In the genomic region with DNA sequence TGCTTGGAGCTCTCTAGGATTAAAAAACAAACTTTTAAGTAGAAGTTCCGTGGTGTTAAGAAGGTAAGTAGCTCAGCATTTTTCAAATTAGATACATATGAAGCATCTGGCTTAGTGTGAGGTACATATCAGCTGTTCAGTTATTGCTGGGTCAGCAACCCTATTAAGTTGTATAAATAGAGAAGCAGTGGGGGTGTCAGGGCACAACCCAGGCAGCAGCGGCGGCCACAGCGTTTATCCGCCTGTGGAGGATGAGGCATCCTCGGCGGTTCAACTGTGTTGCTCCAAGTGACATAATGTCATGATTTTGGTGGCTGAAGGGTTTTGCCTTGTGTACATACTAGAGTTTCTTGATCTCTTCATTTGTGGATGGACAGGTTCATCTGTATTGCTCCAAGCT, we compare ENCODE assay signal across 25 cellular contexts.
"Had no signal": no experiment of that assay in that cellular context is flagged by ENCODE, and none has a peak within 500 bp of the region (broad histone marks: within the 10 kb centered on the region; RNA-seq: fewer than 3 reads in every experiment).

No MANE protein-coding gene starts in this region.

- H3K4me2 ChIP-seq: hepatocyte had no signal

- H2AFZ ChIP-seq: hepatocyte had no signal

- H3K4me3 Mint-ChIP-seq: dendritic cell treated with granulocyte-macrophage colony-stimulating factor and Interleukin-4, amounts not matched to agents 40 ng/mL and 50 ng/mL, for 4 days; effector memory CD8-positive, alpha-beta T cell; endodermal cell; mesothelial cell of epicardium; naive B cell had no signal

- H3K79me2 ChIP-seq: hepatocyte had no signal

- H3K4me1 ChIP-seq: colonic mucosa, left lung had no signal

- H3K36me3 ChIP-seq: colonic mucosa, esophagus squamous epithelium, gastrocnemius medialis, heart left ventricle, left lung, lower lobe of right lung had no signal

- H3K4me1 Mint-ChIP-seq: endodermal cell, mesothelial cell of epicardium, naive B cell had no signal

- H3K9me3 ChIP-seq: colonic mucosa, esophagus squamous epithelium, gastrocnemius medialis, heart left ventricle, lower lobe of right lung, mucosa of descending colon had no signal

- H3K4me3 ChIP-seq: colonic mucosa, esophagus squamous epithelium, gastrocnemius medialis, heart left ventricle, hepatocyte, left lung, lower lobe of right lung, mucosa of descending colon had no signal

- ATAC-seq: effector memory CD8-positive, alpha-beta T cell; esophagus mucosa; gastrocnemius medialis; left cardiac atrium; left lung; left ventricle myocardium superior; mucosa of descending colon had no signal

- H3K36me3 Mint-ChIP-seq: mesothelial cell of epicardium, naive B cell had no signal

- H3K27ac Mint-ChIP-seq: dendritic cell treated with granulocyte-macrophage colony-stimulating factor and Interleukin-4, amounts not matched to agents 40 ng/mL and 50 ng/mL, for 4 days; effector memory CD8-positive, alpha-beta T cell; endodermal cell; mesothelial cell of epicardium; naive B cell had no signal

- H3K27ac ChIP-seq: colonic mucosa, epithelial cell of prostate, esophagus squamous epithelium, gastrocnemius medialis, heart left ventricle, hepatocyte, left lung, lower lobe of right lung had no signal

- H3K27me3 ChIP-seq: colonic mucosa, esophagus squamous epithelium, gastrocnemius medialis, heart left ventricle, hepatocyte, left lung had no signal

- FAIRE-seq: endometrium, islet of Langerhans had no signal

- DNase-seq: colonic mucosa; cortex of kidney; effector CD8-positive, alpha-beta T cell; effector memory CD8-positive, alpha-beta T cell; endodermal cell; erythroblast; esophagus squamous epithelium; foreskin fibroblast; foreskin melanocyte; gastrocnemius medialis; heart left ventricle; left cardiac atrium; left lung; left ventricle myocardium superior; lower lobe of right lung; mesenchymal stem cell; mucosa of descending colon; naive B cell had no signal

- H3K9me3 Mint-ChIP-seq: effector memory CD8-positive, alpha-beta T cell had no signal

- H3K27me3 Mint-ChIP-seq: dendritic cell treated with granulocyte-macrophage colony-stimulating factor and Interleukin-4, amounts not matched to agents 40 ng/mL and 50 ng/mL, for 4 days had no signal
